ENCODE assay signal across 8 cellular contexts in genomic region chr1:197775282-197776262, GRCh38. TPM values are rescaled to one million over a fixed set of nuclear protein-coding genes. Genes with fewer than 3 reads are reported as not detected.
DNase-seq lines count a peak whose midpoint lies in the region; ATAC-seq and TF ChIP-seq lines count a peak whose summit lies in the region.

Gene DENND1B, minus strand, starts transcription at chr1:197775480. Its CDS starts 325 bp downstream, at chr1:197775155.

- no peaks in the 10 kb centered on the region for H3F3A ChIP-seq in neural cell (ENCODE audit: insufficient read depth, low read length, poor library complexity, severe bottlenecking)

- TF ChIP-seq CTCF in Peyer's patch (IDR thresholded peaks at IDR 0.05) (peak in 4 of 6 experiments; percentile 14 to 50 (median 35)), neural cell (IDR thresholded peaks at IDR 0.05; ENCODE audit: poor library complexity, severe bottlenecking) (peak; percentile 39), stomach (IDR thresholded peaks at IDR 0.05) (peak in 1 of 7 experiments; percentile 21)

- H3K36me3 Mint-ChIP-seq in CD4-positive, alpha-beta memory T cell, result peaks cover 0 to 19% of the 10 kb centered on the region in 2 donors
- H3K36me3 Mint-ChIP-seq in activated T-cell treated with anti-CD3 and anti-CD28 coated beads, Interleukin-2, amount 50 U/mL, for 72 hours (ENCODE audit: insufficient read depth in 2 of 2), result no peaks in the 10 kb centered on the region

- peak; percentile 70 for ATAC-seq in GM19455 (IDR thresholded peaks at IDR 0.05; ENCODE audit: unreplicated experiment)
- ATAC-seq in activated T-cell treated with anti-CD3 and anti-CD28 coated beads, Interleukin-2, amount 50 U/mL, for 72 hours (replicated peaks in 1 of 2), result peak; percentile 68 to 75

- peak within 1 kb of the TSS; percentile 87 to 97 (median 92) for H3K4me3 Mint-ChIP-seq in CD4-positive, alpha-beta memory T cell
- peak within 1 kb of the TSS; percentile 94 to 97 for H3K4me3 Mint-ChIP-seq in activated T-cell treated with anti-CD3 and anti-CD28 coated beads, Interleukin-2, amount 50 U/mL, for 72 hours

- peak; percentile 82 to 88 (median 83) for DNase-seq in CD4-positive, alpha-beta memory T cell
- DNase-seq in HK-2 (ENCODE audit: unreplicated experiment), result peak; percentile 58
- peak; percentile 90 to 96 (median 92) for DNase-seq in Peyer's patch
- DNase-seq in activated T-cell treated with anti-CD3 and anti-CD28 coated beads, Interleukin-2, amount 50 U/mL, for 72 hours, result peak; percentile 89
- peak; percentile 57 for DNase-seq in fibroblast of peridontal ligament (ENCODE audit: extremely low read depth)
- DNase-seq in stomach, result peak; percentile 86

- peak within 1 kb of the TSS; percentile 73 to 84 for H3K4me3 ChIP-seq in CD4-positive, alpha-beta memory T cell (ENCODE audit: low read length in 2 of 2)
- H3K4me3 ChIP-seq in Peyer's patch (peak within 1 kb of the TSS; percentile 74 to 89 (median 86)), neural cell (ENCODE audit: low read length) (peak within 1 kb of the TSS; percentile 77), stomach (peak within 1 kb of the TSS; percentile 72 to 87 (median 82))

- H3K27ac Mint-ChIP-seq in CD4-positive, alpha-beta memory T cell, result peak within 1 kb of the TSS; percentile 94 to 99 (median 98)
- H3K27ac Mint-ChIP-seq in activated T-cell treated with anti-CD3 and anti-CD28 coated beads, Interleukin-2, amount 50 U/mL, for 72 hours, result peak within 1 kb of the TSS; percentile 98

- H3K79me2 ChIP-seq in neural cell (replicated peaks; ENCODE audit: insufficient read depth, low read length), result peaks cover 9% of the 10 kb centered on the region

- H3K9ac ChIP-seq in neural cell (ENCODE audit: low read length), result peak within 1 kb of the TSS; percentile 69

- TF ChIP-seq EP300 in neural cell (conservative IDR thresholded peaks at IDR 0.05; ENCODE audit: poor library complexity, severe bottlenecking) (no peak), stomach (IDR thresholded peaks at IDR 0.05) (no peak)

- POLR2A ChIA-PET in CD4-positive, alpha-beta memory T cell (lab: Charles Lee; ENCODE audit: partially characterized antibody), result interaction anchor here (0.8 to 3.0 kb wide), 14 partner anchors 10 to 1159 kb away, joined by 3 to 34 read pairs (median 3); partner anchors contain the start of gene C1orf53

- no peaks in the 10 kb centered on the region for H3K27me3 Mint-ChIP-seq in CD4-positive, alpha-beta memory T cell
- H3K27me3 Mint-ChIP-seq in activated T-cell treated with anti-CD3 and anti-CD28 coated beads, Interleukin-2, amount 50 U/mL, for 72 hours (ENCODE audit: low read depth), result no peaks in the 10 kb centered on the region

- peak within 1 kb of the TSS; percentile 72 for H3K4me2 ChIP-seq in neural cell (ENCODE audit: low read length)

- no peaks in the 10 kb centered on the region for H3K27me3 ChIP-seq in CD4-positive, alpha-beta memory T cell (ENCODE audit: insufficient read depth, low read length)
- H3K27me3 ChIP-seq in Peyer's patch (no peaks in the 10 kb centered on the region), neural cell (ENCODE audit: insufficient read depth, low read depth, low read length) (no peaks in the 10 kb centered on the region), stomach (no peaks in the 10 kb centered on the region)

- intact Hi-C loops in CD4-positive, alpha-beta memory T cell (cut with micrococcal nuclease), result loop anchor here (1.0 to 10.0 kb wide), 6 partner anchors 93 to 909 kb away; partner anchors contain the start of genes C1orf53 and NEK7
- intact Hi-C loops in stomach (cut with DNase I; ENCODE audit: low total_unique reads), result no loop called here

- no peaks in the 10 kb centered on the region for H3K36me3 ChIP-seq in CD4-positive, alpha-beta memory T cell (ENCODE audit: insufficient read depth, low read length)
- no peaks in the 10 kb centered on the region for H3K36me3 ChIP-seq in Peyer's patch
- H3K36me3 ChIP-seq in neural cell (ENCODE audit: insufficient read depth, low read length), result no peaks in the 10 kb centered on the region
- H3K36me3 ChIP-seq in stomach, result no peaks in the 10 kb centered on the region

- no peak for TF ChIP-seq RAD21 in neural cell (conservative IDR thresholded peaks at IDR 0.05)

- WGBS in stomach, 5 donors, result 4 to 16% (median 5%) methylated on average over 16 to 51 of the region's 51 CpGs

- TF ChIP-seq POLR2A in Peyer's patch (IDR thresholded peaks at IDR 0.05) (peak; percentile 67 to 69), stomach (IDR thresholded peaks at IDR 0.05) (no peak)

- no peaks in the 10 kb centered on the region for H4K20me1 ChIP-seq in neural cell (ENCODE audit: insufficient read depth)

- H3K27ac ChIP-seq in CD4-positive, alpha-beta memory T cell (ENCODE audit: low read depth, low read length), result peak within 1 kb of the TSS; percentile 68
- H3K27ac ChIP-seq in Peyer's patch (peak within 1 kb of the TSS; percentile 92 to 99 (median 96)), neural cell (ENCODE audit: low read length) (no peak within 1 kb of the TSS), stomach (peak within 1 kb of the TSS; percentile 86 to 96 (median 92))

- CTCF ChIA-PET in CD4-positive, alpha-beta memory T cell (lab: Charles Lee; ENCODE audit: partially characterized antibody), result interaction anchor here (0.9 to 2.2 kb wide), 8 partner anchors 10 to 383 kb away, joined by 3 to 6 read pairs (median 3); no protein-coding TSS in a partner anchor

- H2AFZ ChIP-seq in neural cell (ENCODE audit: low read depth, low read length), result peak within 1 kb of the TSS; percentile 51

- peaks cover 56 to 73% (median 65%) of the 10 kb centered on the region in 4 donors for H3K4me1 Mint-ChIP-seq in CD4-positive, alpha-beta memory T cell
- H3K4me1 Mint-ChIP-seq in activated T-cell treated with anti-CD3 and anti-CD28 coated beads, Interleukin-2, amount 50 U/mL, for 72 hours (ENCODE audit: low read depth), result peaks cover 74% of the 10 kb centered on the region

- H3K9me3 Mint-ChIP-seq in CD4-positive, alpha-beta memory T cell, result no peaks in the 10 kb centered on the region
- no peaks in the 10 kb centered on the region for H3K9me3 Mint-ChIP-seq in activated T-cell treated with anti-CD3 and anti-CD28 coated beads, Interleukin-2, amount 50 U/mL, for 72 hours

- no peaks in the 10 kb centered on the region for H3K9me2 ChIP-seq in neural cell (ENCODE audit: insufficient read depth, low read length)

- H3K9me3 ChIP-seq in CD4-positive, alpha-beta memory T cell (ENCODE audit: control insufficient read depth in 1 of 2, low read length in 2 of 2), result no peaks in the 10 kb centered on the region
- H3K9me3 ChIP-seq in Peyer's patch, result no peaks in the 10 kb centered on the region
- no peaks in the 10 kb centered on the region for H3K9me3 ChIP-seq in neural cell (ENCODE audit: low read length)
- no peaks in the 10 kb centered on the region for H3K9me3 ChIP-seq in stomach

- H3K4me1 ChIP-seq in CD4-positive, alpha-beta memory T cell (ENCODE audit: insufficient read depth, low read length), result peaks cover 71% of the 10 kb centered on the region
- peaks cover 0 to 35% (median 7%) of the 10 kb centered on the region in 4 donors for H3K4me1 ChIP-seq in Peyer's patch
- peaks cover 5 to 46% (median 33%) of the 10 kb centered on the region in 4 donors for H3K4me1 ChIP-seq in stomach

TF ChIP-seq in neural cell, 6 proteins besides CTCF, POLR2A, EP300 and RAD21:
- TF ChIP-seq POLR2AphosphoS5 (IDR thresholded peaks at IDR 0.05), result peak; percentile 21
- TF ChIP-seq SMC3 (conservative IDR thresholded peaks at IDR 0.05; ENCODE audit: poor library complexity), result no peak

RNA-seq across cellular contexts. Expression of gene DENND1B, which starts in this region (rescaled TPM):
- 10 to 100 TPM; 25.5 to 26.3 TPM for total RNA-seq in CD4-positive, alpha-beta memory T cell
- polyA plus RNA-seq in CD4-positive, alpha-beta memory T cell, result 10 to 100 TPM; 12.5 to 19.4 TPM
- total RNA-seq in Peyer's patch (10 to 100 TPM; 46.2 to 84.2 (median 69.3) TPM), stomach (100 to 1,000 TPM in 1 of 5 donors, 10 to 100 TPM in 4; 12.2 to 435 (median 28.5) TPM)
- 10 to 100 TPM; 17.7 to 19.9 TPM for total RNA-seq in activated T-cell treated with anti-CD3 and anti-CD28 coated beads, Interleukin-2, amount 50 U/mL, for 72 hours
- polyA plus RNA-seq in neural cell (9.1 and 12.4 TPM in 2 replicates), stomach (1 to 10 TPM; 2.9 to 4.9 (median 3.0) TPM)
- 49.2 and 55.9 TPM in 2 replicates for polyA minus RNA-seq in neural cell

Comparison
In these comparisons a context has a peak if more than half of its experiments do, and no peak if none do; other contexts are left out.
1. POLR2A ChIP-seq: peak in Peyer's patch (2 of 2); none in stomach (0 of 4).
2. Peak in every context shown above with its lines, with median percentiles within 50 percentile points of each other: DNase-seq and H3K4me3 ChIP-seq.